16 cellular contexts compared by ENCODE assay signal in genomic region chr7:45898241-45898640, GRCh38.
"Had no signal": no experiment of that assay in that cellular context is flagged by ENCODE, and none has a peak within 500 bp of the region (broad histone marks: within the 10 kb centered on the region; RNA-seq: fewer than 3 reads in every experiment).

No MANE protein-coding gene starts in this region.

- FAIRE-seq: small intestine had no signal

- H3K4me3 ChIP-seq: esophagus muscularis mucosa, gastrocnemius medialis, sigmoid colon, suprapubic skin, thyroid gland, uterus had no signal

- ATAC-seq: effector memory CD8-positive, alpha-beta T cell; gastrocnemius medialis; left lobe of liver; naive thymus-derived CD4-positive, alpha-beta T cell; stimulated activated naive CD8-positive, alpha-beta T cell treated with anti-CD3 and anti-CD28 coated beads, Interleukin-15, Interleukin-2, amounts not matched to agents 100 U/mL and 50 U/mL, for 24 hours had no signal

- DNase-seq: effector memory CD8-positive, alpha-beta T cell; gastrocnemius medialis; islet precursor cell; mammary epithelial cell; naive thymus-derived CD4-positive, alpha-beta T cell; nephron progenitor cell; posterior cingulate gyrus; sigmoid colon; small intestine; stimulated activated CD4-positive, alpha-beta T cell treated with anti-CD3 and anti-CD28 coated beads, Interleukin-12 subunit alpha, Interleukin-12 subunit beta, amount 100 ng/mL, for 4 hours; stimulated activated naive CD8-positive, alpha-beta T cell treated with anti-CD3 and anti-CD28 coated beads, Interleukin-15, Interleukin-2, amounts not matched to agents 100 U/mL and 50 U/mL, for 24 hours; thyroid gland; uterus had no signal
